Comparison of ENCODE assay signal across 14 cellular contexts in the genomic region with DNA sequence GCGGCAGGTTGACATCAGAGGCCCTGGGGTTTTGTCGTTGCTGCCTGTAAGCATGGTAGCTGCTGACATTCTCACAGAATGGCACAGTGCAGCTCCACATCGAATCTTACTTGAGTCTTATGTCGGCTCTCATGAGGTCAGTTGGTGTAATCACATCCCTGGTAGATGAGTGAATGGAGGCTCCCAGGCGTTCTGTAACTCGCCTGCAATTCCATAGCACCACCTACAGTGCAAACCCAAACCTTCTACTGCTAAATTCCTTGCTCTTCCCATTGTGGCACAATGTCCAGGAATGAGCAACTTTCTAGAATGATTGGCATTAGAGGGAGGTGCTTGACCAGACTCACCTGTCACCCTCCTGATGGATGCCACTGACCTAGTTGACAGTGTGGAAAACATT.
DNase-seq lines count a peak whose midpoint lies in the region; ATAC-seq and TF ChIP-seq lines count a peak whose summit lies in the region.
"Had no signal": no experiment of that assay in that cellular context is flagged by ENCODE, and none has a peak within 500 bp of the region (broad histone marks: within the 10 kb centered on the region; RNA-seq: fewer than 3 reads in every experiment).

No MANE protein-coding gene starts in this region.

- no peak overlapping the region for H3K27ac ChIP-seq in OCI-LY3 (ENCODE audit: low read length)

- peak; percentile 20; the same call in 1 of the 2 replicates for TF ChIP-seq CTCF in OCI-LY3 (IDR thresholded peaks at IDR 0.05; ENCODE audit: low read depth, low read length)
- TF ChIP-seq CTCF in fibroblast of mammary gland (conservative IDR thresholded peaks at IDR 0.05; ENCODE audit: control insufficient read depth, insufficient read depth, low read depth, low read length) = peak; percentile 63

- ATAC-seq in sciatic nerve = peak; percentile 45
- ATAC-seq: stimulated activated naive B cell treated with anti-CD40 and anti-IgM and Interleukin-4, amounts not matched to agents 10 μg/mL and 1 μg/mL and 100 μg/mL, for 72 hours; T-cell had no signal

- H2AFZ ChIP-seq in OCI-LY3 (ENCODE audit: low read depth, low read length) = no peak overlapping the region

- H3K9ac ChIP-seq in OCI-LY3 (ENCODE audit: low read length) = no peak overlapping the region

- no peaks in the 10 kb centered on the region for H3K36me3 ChIP-seq in OCI-LY3 (replicated peaks; ENCODE audit: low read depth, low read length)

- intact Hi-C loops in sciatic nerve (cut with DNase I) = no loop called here

- H3K4me3 ChIP-seq in OCI-LY3 (ENCODE audit: low read length) (no peak overlapping the region), fibroblast of mammary gland (ENCODE audit: control insufficient read depth, low read depth, low read length) (no peak overlapping the region)

- H3K9me3 ChIP-seq in OCI-LY3 (ENCODE audit: insufficient read depth, low read length) = no peaks in the 10 kb centered on the region

- DNase-seq in NCI-H748 (lab: John Stamatoyannopoulos, UW; ENCODE audit: unreplicated experiment) (peak; percentile 22), NCI-H748 treated with DMSO at 0.1 percent for 48 hours (lab: John Stamatoyannopoulos, UW) (no peak), fibroblast of mammary gland (ENCODE audit: low read depth) (peak; percentile 78), sciatic nerve (ENCODE audit: low spot score) (no peak), amniotic stem cell (lab: John Stamatoyannopoulos, UW) (no peak)
- DNase-seq in activated CD8-positive, alpha-beta memory T cell treated with anti-CD3 and anti-CD28 coated beads, Interleukin-2, amount 50 U/mL, for 4 hours = no peak
- DNase-seq in stimulated activated CD4-positive, alpha-beta T cell treated with anti-CD3 and anti-CD28 coated beads, Interleukin-4, amount 100 ng/mL, for 24 hours = no peak
- DNase-seq: activated naive CD4-positive, alpha-beta T cell treated with anti-CD3 and anti-CD28 coated beads, Interleukin-2, amount 50 U/mL, for 16 hours; GDM1; Karpas-422; NCI-H774; stimulated activated naive B cell treated with anti-CD40 and anti-IgM and Interleukin-4, amounts not matched to agents 10 μg/mL and 1 μg/mL and 100 μg/mL, for 72 hours; T-cell had no signal

- H3K79me2 ChIP-seq in OCI-LY3 (ENCODE audit: low read length) = no peaks in the 10 kb centered on the region

- H3K4me2 ChIP-seq in OCI-LY3 (ENCODE audit: low read length) = no peak overlapping the region

- H3K27me3 ChIP-seq in OCI-LY3 (ENCODE audit: low read depth, low read length) = no peaks in the 10 kb centered on the region

- H3K4me1 ChIP-seq in OCI-LY3 (ENCODE audit: low read length) = peaks cover 11% of the 10 kb centered on the region

- H4K20me1 ChIP-seq in OCI-LY3 (ENCODE audit: insufficient read depth, low read length) = no peaks in the 10 kb centered on the region

Comparison
In these comparisons a context has a peak if more than half of its experiments do, and no peak if none do; other contexts are left out.
1. DNase-seq: peak in NCI-H748 (single experiment) and fibroblast of mammary gland (single experiment); none in NCI-H748 treated with DMSO at 0.1 percent for 48 hours (single experiment), sciatic nerve (single experiment), amniotic stem cell (single experiment), activated CD8-positive, alpha-beta memory T cell treated with anti-CD3 and anti-CD28 coated beads, Interleukin-2, amount 50 U/mL, for 4 hours (single experiment) and stimulated activated CD4-positive, alpha-beta T cell treated with anti-CD3 and anti-CD28 coated beads, Interleukin-4, amount 100 ng/mL, for 24 hours (single experiment).